13 cellular contexts compared by ENCODE assay signal in the genomic region with DNA sequence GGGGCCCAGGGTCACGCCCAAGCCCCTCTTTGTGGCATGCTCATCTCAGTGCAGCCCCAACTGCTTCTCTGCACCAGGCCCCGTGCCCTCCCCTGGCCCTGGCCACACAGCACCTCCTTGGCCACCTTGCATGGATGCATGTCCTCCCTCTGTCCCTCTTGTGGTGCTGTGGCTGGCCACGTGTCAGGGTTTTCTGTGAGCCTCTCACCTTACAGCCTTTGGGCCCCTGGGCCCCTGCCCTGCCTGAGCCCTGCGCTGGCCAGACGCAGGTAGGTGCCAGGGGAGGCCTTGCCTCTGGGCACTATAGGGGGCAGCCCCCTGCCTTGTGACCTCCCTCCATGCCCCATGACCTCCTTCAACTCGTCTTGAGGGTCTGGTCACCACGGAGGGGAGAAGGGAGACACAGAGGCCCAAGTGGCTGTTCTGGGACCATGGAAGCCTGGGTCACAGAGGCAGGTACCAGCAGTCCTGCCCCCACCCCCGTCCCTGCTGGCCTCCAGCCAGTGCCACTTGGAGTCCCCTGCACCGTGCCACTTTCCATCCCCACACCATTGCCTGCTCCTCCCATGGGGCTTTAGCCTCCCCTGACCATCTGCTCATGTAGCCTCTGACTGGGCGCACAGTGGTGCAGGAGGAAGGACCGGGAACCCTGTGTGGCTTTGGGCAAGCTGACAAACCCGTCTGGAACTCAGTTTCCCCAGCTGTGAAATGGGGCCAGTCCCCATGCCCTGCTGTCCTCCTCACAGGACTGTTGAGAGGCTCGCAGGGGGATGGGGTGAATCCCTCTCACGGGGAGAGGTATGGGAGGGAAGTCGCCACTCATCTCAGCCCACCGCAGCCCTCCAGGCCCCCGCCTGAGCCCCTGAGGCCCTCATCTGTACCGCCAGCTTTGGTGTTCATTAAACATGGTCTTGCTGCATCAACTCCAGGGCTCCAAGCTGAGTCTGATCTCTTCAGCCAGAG. TPM values are rescaled to one million over a fixed set of nuclear protein-coding genes. Genes with fewer than 3 reads are reported as not detected.
A peak's percentile ranks its signal among the peaks of the same experiment; 100 is the strongest.
DNase-seq lines count a peak whose midpoint lies in the region; ATAC-seq and TF ChIP-seq lines count a peak whose summit lies in the region.
"Had no signal": no experiment of that assay in that cellular context is flagged by ENCODE, and none has a peak within 500 bp of the region (broad histone marks: within the 10 kb centered on the region; RNA-seq: fewer than 3 reads in every experiment).

No MANE protein-coding gene starts in this region.

- H3K27me3 ChIP-seq in cardiac muscle cell (no peaks in the 10 kb centered on the region), heart left ventricle (no peaks in the 10 kb centered on the region), H7 (ENCODE audit: control insufficient read depth, insufficient read depth, low read length) (no peaks in the 10 kb centered on the region)
- H3K27me3 ChIP-seq: suprapubic skin had no signal

- no peak for DNase-seq in cardiac muscle cell (ENCODE audit: low read depth in 1 of 2, low spot score in 1 of 2)
- DNase-seq in heart left ventricle: no peak
- no peak for DNase-seq in caudate nucleus (lab: John Stamatoyannopoulos, UW)
- no peak for DNase-seq in nephron progenitor cell
- no peak for DNase-seq in type B pancreatic cell (ENCODE audit: extremely low spot score, unreplicated experiment)
- DNase-seq in H7: no peak
- no peak for DNase-seq in mucosa of gallbladder (ENCODE audit: low spot score)
- DNase-seq: GF-D8 had no signal

- peaks cover 9% of the 10 kb centered on the region for H3K4me1 ChIP-seq in cardiac muscle cell (ENCODE audit: low read depth)
- peaks cover 0 to 59% (median 36%) of the 10 kb centered on the region in 12 donors for H3K4me1 ChIP-seq in heart left ventricle

- peak overlapping the region; percentile 16 for H3K27ac ChIP-seq in cardiac muscle cell
- H3K27ac ChIP-seq in heart left ventricle: peak overlapping the region in 3 of 12 donors; percentile 19 to 64 (median 56)
- H3K27ac ChIP-seq in caudate nucleus (ENCODE audit: low read depth, low read length): peak overlapping the region; percentile 84
- H3K27ac ChIP-seq: suprapubic skin had no signal

- H3K27me3 Mint-ChIP-seq in nephron progenitor cell (ENCODE audit: low read depth, poor library complexity) (peaks cover 3% of the 10 kb centered on the region), type B pancreatic cell (no peaks in the 10 kb centered on the region)
- H3K27me3 Mint-ChIP-seq: central memory CD8-positive, alpha-beta T cell had no signal

- TF ChIP-seq CTCF in cardiac muscle cell (IDR thresholded peaks at IDR 0.05; ENCODE audit: low read depth, low read length) (no peak), heart left ventricle (IDR thresholded peaks at IDR 0.05) (no peak), nephron progenitor cell (IDR thresholded peaks at IDR 0.05) (no peak), type B pancreatic cell (conservative IDR thresholded peaks at IDR 0.05) (no peak)

- intact Hi-C loops in heart left ventricle (cut with DNase I): loop anchor here (1.0 to 10.0 kb wide), 12 partner anchors 27 to 497 kb away; a partner anchor contains a TSS

- peaks cover under 1% of the 10 kb centered on the region for H3K36me3 ChIP-seq in cardiac muscle cell
- H3K36me3 ChIP-seq in heart left ventricle: peaks cover 0 to 6% (median 0%) of the 10 kb centered on the region in 9 donors
- peaks cover 2% of the 10 kb centered on the region for H3K36me3 ChIP-seq in H7 (replicated peaks; ENCODE audit: control insufficient read depth, insufficient read depth, low read length)
- H3K36me3 ChIP-seq: prostate gland, suprapubic skin had no signal

- TF ChIP-seq POLR2A in heart left ventricle (IDR thresholded peaks at IDR 0.05): no peak

- ATAC-seq in heart left ventricle (no peak), HG03460 (IDR thresholded peaks at IDR 0.05; ENCODE audit: unreplicated experiment) (no peak)

- H3K4me3 ChIP-seq in cardiac muscle cell (no peak overlapping the region), heart left ventricle (peak overlapping the region in 3 of 12 donors; percentile 37 to 56 (median 39)), H7 (ENCODE audit: insufficient read depth, low read depth, low read length) (no peak overlapping the region)
- H3K4me3 ChIP-seq: prostate gland had no signal

- 71 to 87% (median 78%) methylated on average over 7 to 18 of the region's 18 CpGs for WGBS in heart left ventricle, 4 donors

- H3K9me3 ChIP-seq in cardiac muscle cell (ENCODE audit: low read depth): no peaks in the 10 kb centered on the region
- no peaks in the 10 kb centered on the region for H3K9me3 ChIP-seq in heart left ventricle
- H3K9me3 ChIP-seq: prostate gland, suprapubic skin had no signal

- H3K4me1 Mint-ChIP-seq in nephron progenitor cell (peaks cover 31% of the 10 kb centered on the region), type B pancreatic cell (ENCODE audit: unreplicated experiment) (peaks cover 11% of the 10 kb centered on the region)
- H3K4me1 Mint-ChIP-seq: central memory CD8-positive, alpha-beta T cell had no signal

- H3K27ac Mint-ChIP-seq in nephron progenitor cell (no peak overlapping the region), type B pancreatic cell (peak overlapping the region; percentile 69)

- no peaks in the 10 kb centered on the region for H3K9me3 Mint-ChIP-seq in nephron progenitor cell
- H3K9me3 Mint-ChIP-seq in type B pancreatic cell: no peaks in the 10 kb centered on the region
- H3K9me3 Mint-ChIP-seq: central memory CD8-positive, alpha-beta T cell had no signal

- H3K36me3 Mint-ChIP-seq in nephron progenitor cell (ENCODE audit: low read depth): peaks cover 6% of the 10 kb centered on the region
- no peaks in the 10 kb centered on the region for H3K36me3 Mint-ChIP-seq in type B pancreatic cell

- H3K4me3 Mint-ChIP-seq in nephron progenitor cell: peak overlapping the region; percentile 44
- H3K4me3 Mint-ChIP-seq in type B pancreatic cell: peak overlapping the region; percentile 52
- H3K4me3 Mint-ChIP-seq: central memory CD8-positive, alpha-beta T cell had no signal

RNA-seq across cellular contexts. Expression of a gene that starts 11.5 kb away (rescaled TPM):
- total RNA-seq in cardiac muscle cell: 92.4 and 117 TPM in 2 replicates
- polyA plus RNA-seq in cardiac muscle cell: 184 and 281 TPM in 2 replicates
- 100 to 1,000 TPM in 7 of 9 donors, 10 to 100 TPM in 2; 61.6 to 209 (median 129) TPM for total RNA-seq in heart left ventricle
- 100 to 1,000 TPM; 132 to 232 TPM for polyA plus RNA-seq in heart left ventricle
- total RNA-seq in type B pancreatic cell (ENCODE audit: low replicate concordance): 155 and 223 TPM in 2 replicates
- total RNA-seq in H7 (2014; rRNA removed; shearing (Covaris generic)): 40.5 and 56.4 TPM in 2 replicates
- total RNA-seq in mucosa of gallbladder: 246 TPM

RNA-seq across cellular contexts. Expression of a gene that starts 18.0 kb away (rescaled TPM):
- total RNA-seq in cardiac muscle cell (32.4 and 39.2 TPM in 2 replicates), heart left ventricle (10 to 100 TPM in 5 of 9 donors, 1 to 10 TPM in 4; 8.9 to 34.0 (median 11.8) TPM), type B pancreatic cell (ENCODE audit: low replicate concordance) (46.1 and 61.8 TPM in 2 replicates), mucosa of gallbladder (60.9 TPM)
- polyA plus RNA-seq in cardiac muscle cell (25.0 and 30.2 TPM in 2 replicates), heart left ventricle (10 to 100 TPM in 1 of 2 donors, 1 to 10 TPM in 1; 9.4 to 13.2 TPM)
- total RNA-seq in H7 (2014; rRNA removed; shearing (Covaris generic)): 50.5 and 62.3 TPM in 2 replicates

RNA-seq across cellular contexts. Expression of a gene that starts 27.3 kb away (rescaled TPM):
- 17.3 and 23.6 TPM in 2 replicates for total RNA-seq in cardiac muscle cell
- 8.2 and 10.2 TPM in 2 replicates for polyA plus RNA-seq in cardiac muscle cell
- total RNA-seq in heart left ventricle: 10 to 100 TPM in 8 of 9 donors, 1 to 10 TPM in 1; 8.9 to 19.2 (median 11.9) TPM
- polyA plus RNA-seq in heart left ventricle: 1 to 10 TPM; 4.0 to 6.7 TPM
- total RNA-seq in type B pancreatic cell (ENCODE audit: low replicate concordance): 15.6 and 22.1 TPM in 2 replicates
- total RNA-seq in H7 (2014; rRNA removed; shearing (Covaris generic)): 12.3 and 13.5 TPM in 2 replicates
- total RNA-seq in mucosa of gallbladder: 20.6 TPM

RNA-seq across cellular contexts. Expression of a gene that starts 29.0 kb away (rescaled TPM):
- total RNA-seq in cardiac muscle cell (1.3 TPM in 1 of 2 replicates, not detected in the other), heart left ventricle (under 1 TPM in 1 of 9 donors, not detected in 8; 0.18 TPM), type B pancreatic cell (ENCODE audit: low replicate concordance) (0.22 and 0.74 TPM in 2 replicates), mucosa of gallbladder (1.8 TPM)
- polyA plus RNA-seq in cardiac muscle cell (4.6 and 9.4 TPM in 2 replicates), heart left ventricle (under 1 TPM; 0.04 to 0.27 TPM)
- not detected in 2 replicates for total RNA-seq in H7 (2014; rRNA removed; shearing (Covaris generic))
- total RNA-seq: endothelial cell of umbilical vein had no signal
- polyA plus RNA-seq: endothelial cell of umbilical vein had no signal

RNA-seq across cellular contexts. Expression of a gene that starts 31.1 kb away (rescaled TPM):
- total RNA-seq in cardiac muscle cell: 9.4 and 20.5 TPM in 2 replicates
- 1.6 and 5.6 TPM in 2 replicates for polyA plus RNA-seq in cardiac muscle cell
- total RNA-seq in heart left ventricle: under 1 TPM in 6 of 9 donors, not detected in 3; 0.09 to 0.50 (median 0.20) TPM
- not detected for polyA plus RNA-seq in heart left ventricle
- 1.2 and 4.5 TPM in 2 replicates for total RNA-seq in type B pancreatic cell (ENCODE audit: low replicate concordance)
- 0.73 TPM in 1 of 2 replicates, not detected in the other for total RNA-seq in H7 (2014; rRNA removed; shearing (Covaris generic))
- total RNA-seq in mucosa of gallbladder: 0.46 TPM
- total RNA-seq: suprapubic skin had no signal
- polyA plus RNA-seq: endothelial cell of umbilical vein had no signal
